1 cellular context compared by ENCODE assay signal in genomic region chr17:39667262-39668140, GRCh38.
TF ChIP-seq lines count a peak whose summit lies in the region.

No MANE protein-coding gene starts in this region.

TF ChIP-seq in GM23338, 12 proteins besides CTCF, POLR2A, EP300 and RAD21 (continued from another document):
- TF ChIP-seq ZNF462 (CRISPR knock-in tag; IDR thresholded peaks at IDR 0.05) = no peak
- no peak for TF ChIP-seq ETS1 (IDR thresholded peaks at IDR 0.05)
